In genomic region chr3:71129611-71130515, GRCh38 we compare ENCODE assay signal across 8 cellular contexts.
DNase-seq lines count a peak whose midpoint lies in the region; TF ChIP-seq lines count a peak whose summit lies in the region.

No MANE protein-coding gene starts in this region.

- peak overlapping the region; percentile 34 for H3K4me3 ChIP-seq in GM12865 (ENCODE audit: low read depth, low read length)
- H3K4me3 ChIP-seq in ascending aorta = peak overlapping the region; percentile 49 to 73
- peak overlapping the region; percentile 24 for H3K4me3 ChIP-seq in iPS-18c (ENCODE audit: insufficient read depth, low read depth, low read length)
- peak overlapping the region; percentile 16 to 50 (median 35) for H3K4me3 ChIP-seq in skin epidermis

- no peaks in the 10 kb centered on the region for H3K27me3 ChIP-seq in ascending aorta

- H3K36me3 ChIP-seq in ascending aorta = no peaks in the 10 kb centered on the region

- H3K27ac ChIP-seq in ascending aorta (peak overlapping the region; percentile 85 to 90), skin epidermis (peak overlapping the region in 20 of 21 experiments; percentile 34 to 93 (median 86))

- intact Hi-C loops in ascending aorta (cut with DNase I) = loop anchor here (2.0 to 5.0 kb wide), 7 partner anchors 35 to 453 kb away; partner anchors contain the start of gene FOXP1

- TF ChIP-seq CTCF in GM12865 (IDR thresholded peaks at IDR 0.05; ENCODE audit: insufficient read depth, low read depth, low read length, missing control alignments) = no peak
- no peak for TF ChIP-seq CTCF in ascending aorta (IDR thresholded peaks at IDR 0.05)

- H3K4me1 ChIP-seq in ascending aorta = peaks cover 2 to 32% of the 10 kb centered on the region in 2 donors

- H3K9me3 ChIP-seq in ascending aorta (no peaks in the 10 kb centered on the region), iPS-18c (ENCODE audit: control insufficient read depth, insufficient read depth, low read length) (no peaks in the 10 kb centered on the region)

- DNase-seq in GM12865 (ENCODE audit: low read depth) = no peak
- peak; percentile 33 for DNase-seq in NCI-H146 (lab: John Stamatoyannopoulos, UW)
- no peak for DNase-seq in ascending aorta (ENCODE audit: low spot score in 2 of 2)
- DNase-seq in NCI-H2227 treated with DMSO at 0.1 percent for 48 hours (lab: John Stamatoyannopoulos, UW) = no peak
- no peak for DNase-seq in NCI-H2227 (lab: John Stamatoyannopoulos, UW; ENCODE audit: unreplicated experiment)
- no peak for DNase-seq in iPS-NIHi11 (ENCODE audit: low spot score)
